Comparison of ENCODE assay signal across 14 cellular contexts in genomic region chr4:126582737-126583136, GRCh38.
DNase-seq lines count a peak whose midpoint lies in the region; ATAC-seq, FAIRE-seq and TF ChIP-seq lines count a peak whose summit lies in the region.
"Had no signal": no experiment of that assay in that cellular context is flagged by ENCODE, and none has a peak within 500 bp of the region (broad histone marks: within the 10 kb centered on the region; RNA-seq: fewer than 3 reads in every experiment).

No MANE protein-coding gene starts in this region.

- DNase-seq in HepG2 (ENCODE audit: low spot score) (no peak), right lobe of liver (no peak), OCI-M1 (lab: John Stamatoyannopoulos, UW) (peak; percentile 38), transverse colon (no peak), NCI-H446 (lab: John Stamatoyannopoulos, UW) (no peak), medulla oblongata (ENCODE audit: extremely low spot score) (no peak)
- no peak for DNase-seq in activated CD4-positive, CD25-positive, alpha-beta regulatory T cell (lab: John Stamatoyannopoulos, UW)
- DNase-seq: NCI-H2029, spleen had no signal

- 50% methylated on average over 1 of the region's 2 CpGs for WGBS in HepG2 (ENCODE audit: low lambda C conversion rate)
- WGBS in right lobe of liver (ENCODE audit: insufficient coverage, low coverage, low lambda C conversion rate, missing lambda C conversion rate): no CpG with 5 or more reads among the region's 2 CpGs
- WGBS in transverse colon (ENCODE audit: low coverage in 1 of 2), 2 donors: 70% methylated on average over 2 of the region's 2 CpGs; no CpG with 5 or more reads in 1 of the 2 donors

- TF ChIP-seq EP300 in HepG2 (IDR thresholded peaks at IDR 0.05; ENCODE audit: low read depth in 2 of 2, low read length in 2 of 2) (no peak), HepG2 (CRISPR knock-in tag; IDR thresholded peaks at IDR 0.05; ENCODE audit: borderline replicate concordance) (no peak), transverse colon (IDR thresholded peaks at IDR 0.05; ENCODE audit: low read depth) (no peak)

- no peaks in the 10 kb centered on the region for H3K79me2 ChIP-seq in HepG2 (ENCODE audit: insufficient read depth, low read length)

- H3K9ac ChIP-seq in HepG2 (ENCODE audit: insufficient read depth, low read depth, low read length): no peak overlapping the region

- no peaks in the 10 kb centered on the region for H4K20me1 ChIP-seq in HepG2 (ENCODE audit: insufficient read depth, low read length)

- BruUV-seq in HepG2 (replicated peaks; lab: Mats Ljungman, UMichigan): no TSS peak

- ATAC-seq in HepG2 (peak; percentile 72), right lobe of liver (no peak), esophagus mucosa (peak; percentile 39)
- ATAC-seq: gastroesophageal sphincter had no signal

- no peak overlapping the region for H3K27ac ChIP-seq in HepG2 (ENCODE audit: extremely low read length, insufficient read depth, low read length)
- H3K27ac ChIP-seq in right lobe of liver: no peak overlapping the region
- no peak overlapping the region for H3K27ac ChIP-seq in transverse colon
- H3K27ac ChIP-seq: gastroesophageal sphincter, neutrophil, spleen, tibial nerve had no signal

- intact Hi-C loops in HepG2 (cut with micrococcal nuclease; ENCODE audit: unreplicated experiment): no loop called here
- intact Hi-C loops in right lobe of liver (cut with DNase I): no loop called here
- intact Hi-C loops in transverse colon (cut with DNase I; ENCODE audit: low total_unique reads): no loop called here

- FAIRE-seq in HepG2 (lab: Jason Lieb, UNC): no peak
- FAIRE-seq: G401.6 had no signal

- no peak for TF ChIP-seq RAD21 in HepG2 (CRISPR knock-in tag; IDR thresholded peaks at IDR 0.05)

- TF ChIP-seq POLR2A in HepG2 (IDR thresholded peaks at IDR 0.05; ENCODE audit: insufficient read depth in 1 of 2, low read depth in 2 of 2, low read length in 2 of 2) (no peak), right lobe of liver (IDR thresholded peaks at IDR 0.05) (no peak), transverse colon (IDR thresholded peaks at IDR 0.05) (no peak)

- H3K36me3 ChIP-seq in HepG2 (replicated peaks in 1 of 2; ENCODE audit: control insufficient read depth in 1 of 2, insufficient read depth in 2 of 2, low read length in 2 of 2): no peaks in the 10 kb centered on the region
- H3K36me3 ChIP-seq in right lobe of liver: no peaks in the 10 kb centered on the region
- H3K36me3 ChIP-seq in transverse colon: no peaks in the 10 kb centered on the region
- H3K36me3 ChIP-seq: gastroesophageal sphincter, neutrophil, spleen, tibial nerve had no signal

- in situ Hi-C loops in HepG2 (cut with HindIII; ENCODE audit: extremely low pct_ligation_motif_present, low pct_unique_long_range_greater_than_20kb): no loop called here
- in situ Hi-C loops in transverse colon (cut with MboI; ENCODE audit: low pct_ligation_motif_present in 1 of 4, low pct_unique_long_range_greater_than_20kb in 1 of 4, low sequenced_read_pairs in 3 of 4): no loop called here

- H3K4me1 ChIP-seq in HepG2 (ENCODE audit: insufficient read depth, low read length) (no peaks in the 10 kb centered on the region), right lobe of liver (no peaks in the 10 kb centered on the region), transverse colon (no peaks in the 10 kb centered on the region)
- H3K4me1 ChIP-seq: gastroesophageal sphincter, spleen, tibial nerve had no signal

- H3K9me3 ChIP-seq in HepG2 (ENCODE audit: low read length) (no peaks in the 10 kb centered on the region; the same call in 1 of the 2 replicates), right lobe of liver (no peaks in the 10 kb centered on the region), transverse colon (no peaks in the 10 kb centered on the region)
- H3K9me3 ChIP-seq: neutrophil had no signal

- H3K4me2 ChIP-seq in HepG2 (ENCODE audit: low read depth, low read length): no peak overlapping the region

- POLR2A ChIA-PET in HepG2 (lab: Yijun Ruan, JAX): no interaction called here

- H3K4me3 ChIP-seq in HepG2 (replicated peaks in 1 of 3; ENCODE audit: insufficient read depth in 1 of 3, low read depth in 2 of 3, low read length in 3 of 3) (no peak overlapping the region), right lobe of liver (no peak overlapping the region), transverse colon (no peak overlapping the region)
- H3K4me3 ChIP-seq: gastroesophageal sphincter, spleen, tibial nerve had no signal

- TF ChIP-seq CTCF in HepG2 (CRISPR knock-in tag; IDR thresholded peaks at IDR 0.05) (no peak), right lobe of liver (IDR thresholded peaks at IDR 0.05) (no peak), transverse colon (IDR thresholded peaks at IDR 0.05) (no peak)

- CTCF ChIA-PET in HepG2 (lab: Yijun Ruan, JAX; ENCODE audit: low intra/inter-chr PET ratio, low total read pairs): no interaction called here

- H2AFZ ChIP-seq in HepG2 (ENCODE audit: low read length): no peak overlapping the region

- H3K27me3 ChIP-seq in HepG2 (ENCODE audit: control insufficient read depth in 1 of 2, insufficient read depth in 2 of 2, low read length in 2 of 2) (no peaks in the 10 kb centered on the region), right lobe of liver (no peaks in the 10 kb centered on the region), transverse colon (no peaks in the 10 kb centered on the region)
- H3K27me3 ChIP-seq: gastroesophageal sphincter, neutrophil, spleen, tibial nerve had no signal

TF ChIP-seq in HepG2, 621 proteins besides CTCF, POLR2A, EP300 and RAD21:
- no peak for TF ChIP-seq AKNA (CRISPR knock-in tag; IDR thresholded peaks at IDR 0.05; ENCODE audit: borderline replicate concordance)
TF ChIP-seq in HepG2: peak in this region for 0.

Comparison
In these comparisons a context has a peak if more than half of its experiments do, and no peak if none do; other contexts are left out.
1. ATAC-seq: peak in HepG2 (single experiment) and esophagus mucosa (single experiment); none in right lobe of liver (0 of 4).